ENCODE assay signal across 8 cellular contexts in the genomic region with DNA sequence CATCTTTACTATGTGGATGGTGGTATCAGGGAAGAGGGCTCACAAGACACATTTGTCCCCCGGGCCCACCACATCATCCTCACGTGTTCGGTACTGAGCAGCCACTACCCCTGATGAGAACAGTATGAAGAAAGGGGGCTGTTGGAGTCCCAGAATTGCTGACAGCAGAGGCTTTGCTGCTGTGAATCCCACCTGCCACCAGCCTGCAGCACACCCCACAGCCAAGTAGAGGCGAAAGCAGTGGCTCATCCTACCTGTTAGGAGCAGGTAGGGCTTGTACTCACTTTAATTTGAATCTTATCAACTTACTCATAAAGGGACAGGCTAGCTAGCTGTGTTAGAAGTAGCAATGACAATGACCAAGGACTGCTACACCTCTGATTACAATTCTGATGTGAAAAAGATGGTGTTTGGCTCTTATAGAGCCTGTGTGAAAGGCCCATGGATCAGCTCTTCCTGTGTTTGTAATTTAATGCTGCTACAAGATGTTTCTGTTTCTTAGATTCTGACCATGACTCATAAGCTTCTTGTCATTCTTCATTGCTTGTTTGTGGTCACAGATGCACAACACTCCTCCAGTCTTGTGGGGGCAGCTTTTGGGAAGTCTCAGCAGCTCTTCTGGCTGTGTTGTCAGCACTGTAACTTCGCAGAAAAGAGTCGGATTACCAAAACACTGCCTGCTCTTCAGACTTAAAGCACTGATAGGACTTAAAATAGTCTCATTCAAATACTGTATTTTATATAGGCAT.
DNase-seq lines count a peak whose midpoint lies in the region; ATAC-seq lines count a peak whose summit lies in the region.

No MANE protein-coding gene starts in this region.

- DNase-seq in Kasumi-1 (lab: John Stamatoyannopoulos, UW) = peak; percentile 99
- DNase-seq in middle frontal gyrus (ENCODE audit: extremely low spot score, low spot score) = peak; percentile 24
- no peak for DNase-seq in hypothalamus (lab: John Stamatoyannopoulos, UW)
- DNase-seq in NCI-H524 (lab: John Stamatoyannopoulos, UW) = no peak
- DNase-seq in DMS79 (lab: John Stamatoyannopoulos, UW) = no peak

- H3K27ac ChIP-seq in angular gyrus (ENCODE audit: low read depth, low read length) = peak overlapping the region; percentile 34

- ATAC-seq in GM18502 (IDR thresholded peaks at IDR 0.05; ENCODE audit: poor library complexity, unreplicated experiment) = peak; percentile 82
- ATAC-seq in GM21825 (IDR thresholded peaks at IDR 0.05; ENCODE audit: unreplicated experiment) = peak; percentile 78

Comparison
In these comparisons a context has a peak if more than half of its experiments do, and no peak if none do; other contexts are left out.
1. DNase-seq: peak in Kasumi-1 (2 of 2) and middle frontal gyrus (single experiment); none in hypothalamus (0 of 51), NCI-H524 (0 of 2) and DMS79 (single experiment).